ENCODE assay signal across 1 cellular context in genomic region chr22:21865041-21865440, GRCh38.
TF ChIP-seq lines count a peak whose summit lies in the region.

No MANE protein-coding gene starts in this region.

TF ChIP-seq in A549, 52 proteins besides CTCF, POLR2A, EP300 and RAD21 (continued from another document):
- no peak for TF ChIP-seq ATOH8 (CRISPR knock-in tag; IDR thresholded peaks at IDR 0.05; ENCODE audit: low read depth)
- TF ChIP-seq TP53 (CRISPR knock-in tag; IDR thresholded peaks at IDR 0.05), result no peak
- TF ChIP-seq ESRRA (IDR thresholded peaks at IDR 0.05; ENCODE audit: borderline replicate concordance, low read length), result no peak
- no peak for TF ChIP-seq CBX2 (IDR thresholded peaks at IDR 0.05; ENCODE audit: borderline replicate concordance, low read depth)
- no peak for TF ChIP-seq CHD4 (IDR thresholded peaks at IDR 0.05; ENCODE audit: borderline replicate concordance)
- no peak for TF ChIP-seq RARB (CRISPR knock-in tag; IDR thresholded peaks at IDR 0.05)
- TF ChIP-seq REST (IDR thresholded peaks at IDR 0.05), result no peak
- no peak for TF ChIP-seq MAFK (IDR thresholded peaks at IDR 0.05; ENCODE audit: partially characterized antibody)
- no peak for TF ChIP-seq MAX (IDR thresholded peaks at IDR 0.05)
- TF ChIP-seq BHLHE40 (IDR thresholded peaks at IDR 0.05; ENCODE audit: low read depth, low read length), result no peak
- no peak for TF ChIP-seq ELK1 (IDR thresholded peaks at IDR 0.05; ENCODE audit: low read depth, low read length)
- no peak for TF ChIP-seq HES2 (IDR thresholded peaks at IDR 0.05)
- no peak for TF ChIP-seq RCOR1 (IDR thresholded peaks at IDR 0.05; ENCODE audit: low read depth, low read length)
